In genomic region chr3:185912929-185913901, GRCh38 we compare ENCODE assay signal across 1 cellular context.
TF ChIP-seq lines count a peak whose summit lies in the region.

No MANE protein-coding gene starts in this region.

TF ChIP-seq in WTC11, 78 proteins besides CTCF, POLR2A, EP300 and RAD21 (continued from another document):
- TF ChIP-seq, protein P1, sequence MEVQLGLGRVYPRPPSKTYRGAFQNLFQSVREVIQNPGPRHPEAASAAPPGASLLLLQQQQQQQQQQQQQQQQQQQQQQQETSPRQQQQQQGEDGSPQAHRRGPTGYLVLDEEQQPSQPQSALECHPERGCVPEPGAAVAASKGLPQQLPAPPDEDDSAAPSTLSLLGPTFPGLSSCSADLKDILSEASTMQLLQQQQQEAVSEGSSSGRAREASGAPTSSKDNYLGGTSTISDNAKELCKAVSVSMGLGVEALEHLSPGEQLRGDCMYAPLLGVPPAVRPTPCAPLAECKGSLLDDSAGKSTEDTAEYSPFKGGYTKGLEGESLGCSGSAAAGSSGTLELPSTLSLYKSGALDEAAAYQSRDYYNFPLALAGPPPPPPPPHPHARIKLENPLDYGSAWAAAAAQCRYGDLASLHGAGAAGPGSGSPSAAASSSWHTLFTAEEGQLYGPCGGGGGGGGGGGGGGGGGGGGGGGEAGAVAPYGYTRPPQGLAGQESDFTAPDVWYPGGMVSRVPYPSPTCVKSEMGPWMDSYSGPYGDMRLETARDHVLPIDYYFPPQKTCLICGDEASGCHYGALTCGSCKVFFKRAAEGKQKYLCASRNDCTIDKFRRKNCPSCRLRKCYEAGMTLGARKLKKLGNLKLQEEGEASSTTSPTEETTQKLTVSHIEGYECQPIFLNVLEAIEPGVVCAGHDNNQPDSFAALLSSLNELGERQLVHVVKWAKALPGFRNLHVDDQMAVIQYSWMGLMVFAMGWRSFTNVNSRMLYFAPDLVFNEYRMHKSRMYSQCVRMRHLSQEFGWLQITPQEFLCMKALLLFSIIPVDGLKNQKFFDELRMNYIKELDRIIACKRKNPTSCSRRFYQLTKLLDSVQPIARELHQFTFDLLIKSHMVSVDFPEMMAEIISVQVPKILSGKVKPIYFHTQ (CRISPR knock-in tag; IDR thresholded peaks at IDR 0.05) = peak; percentile 55
- TF ChIP-seq, protein P2, sequence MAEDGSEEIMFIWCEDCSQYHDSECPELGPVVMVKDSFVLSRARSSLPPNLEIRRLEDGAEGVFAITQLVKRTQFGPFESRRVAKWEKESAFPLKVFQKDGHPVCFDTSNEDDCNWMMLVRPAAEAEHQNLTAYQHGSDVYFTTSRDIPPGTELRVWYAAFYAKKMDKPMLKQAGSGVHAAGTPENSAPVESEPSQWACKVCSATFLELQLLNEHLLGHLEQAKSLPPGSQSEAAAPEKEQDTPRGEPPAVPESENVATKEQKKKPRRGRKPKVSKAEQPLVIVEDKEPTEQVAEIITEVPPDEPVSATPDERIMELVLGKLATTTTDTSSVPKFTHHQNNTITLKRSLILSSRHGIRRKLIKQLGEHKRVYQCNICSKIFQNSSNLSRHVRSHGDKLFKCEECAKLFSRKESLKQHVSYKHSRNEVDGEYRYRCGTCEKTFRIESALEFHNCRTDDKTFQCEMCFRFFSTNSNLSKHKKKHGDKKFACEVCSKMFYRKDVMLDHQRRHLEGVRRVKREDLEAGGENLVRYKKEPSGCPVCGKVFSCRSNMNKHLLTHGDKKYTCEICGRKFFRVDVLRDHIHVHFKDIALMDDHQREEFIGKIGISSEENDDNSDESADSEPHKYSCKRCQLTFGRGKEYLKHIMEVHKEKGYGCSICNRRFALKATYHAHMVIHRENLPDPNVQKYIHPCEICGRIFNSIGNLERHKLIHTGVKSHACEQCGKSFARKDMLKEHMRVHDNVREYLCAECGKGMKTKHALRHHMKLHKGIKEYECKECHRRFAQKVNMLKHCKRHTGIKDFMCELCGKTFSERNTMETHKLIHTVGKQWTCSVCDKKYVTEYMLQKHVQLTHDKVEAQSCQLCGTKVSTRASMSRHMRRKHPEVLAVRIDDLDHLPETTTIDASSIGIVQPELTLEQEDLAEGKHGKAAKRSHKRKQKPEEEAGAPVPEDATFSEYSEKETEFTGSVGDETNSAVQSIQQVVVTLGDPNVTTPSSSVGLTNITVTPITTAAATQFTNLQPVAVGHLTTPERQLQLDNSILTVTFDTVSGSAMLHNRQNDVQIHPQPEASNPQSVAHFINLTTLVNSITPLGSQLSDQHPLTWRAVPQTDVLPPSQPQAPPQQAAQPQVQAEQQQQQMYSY (CRISPR knock-in tag; IDR thresholded peaks at IDR 0.05) = no peak
- TF ChIP-seq EMX1 (CRISPR knock-in tag; IDR thresholded peaks at IDR 0.05) = 0 out of 2 replicates have a peak, but pooled peaks have one; percentile 53
- peak; percentile 10; the same call in 1 of the 2 replicates for TF ChIP-seq ZNF532 (CRISPR knock-in tag; IDR thresholded peaks at IDR 0.05; ENCODE audit: borderline replicate concordance)
TF ChIP-seq in WTC11: peak in this region for 4.
